Comparison of ENCODE assay signal across 12 cellular contexts in the genomic region with DNA sequence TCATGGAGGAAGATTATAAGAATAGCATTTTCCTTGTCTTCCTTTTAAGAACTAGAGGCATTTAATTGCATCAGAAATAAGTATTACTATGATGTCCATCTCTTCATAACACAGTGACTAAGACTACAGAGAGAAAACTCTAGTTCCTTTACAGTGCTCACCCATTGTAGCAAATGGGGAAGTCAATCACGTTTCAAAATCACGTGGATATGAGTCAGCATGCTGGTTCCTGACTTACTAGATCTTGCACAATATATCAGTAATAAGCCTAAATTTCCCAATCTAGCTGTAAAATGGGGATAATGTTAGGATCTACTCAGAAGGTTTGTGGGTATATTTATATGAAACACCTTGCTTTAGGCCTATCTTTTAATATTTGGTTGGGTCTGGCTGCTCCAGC.
DNase-seq lines count a peak whose midpoint lies in the region; ATAC-seq and TF ChIP-seq lines count a peak whose summit lies in the region.
"Had no signal": no experiment of that assay in that cellular context is flagged by ENCODE, and none has a peak within 500 bp of the region (broad histone marks: within the 10 kb centered on the region; RNA-seq: fewer than 3 reads in every experiment).

No MANE protein-coding gene starts in this region.

- H3K4me3 ChIP-seq in fibroblast of pulmonary artery (replicated peaks; ENCODE audit: low read depth, low read length) (no peak overlapping the region), prostate gland (no peak overlapping the region)

- peaks cover 0 to 4% (median 3%) of the 10 kb centered on the region in 3 donors for H3K27me3 Mint-ChIP-seq in CD14-positive monocyte (ENCODE audit: low read depth in 3 of 3)
- H3K27me3 Mint-ChIP-seq: activated naive CD8-positive, alpha-beta T cell treated with anti-CD3 and anti-CD28 coated beads, Interleukin-2, amount 50 U/mL, for 24 hours; CD4-positive, alpha-beta memory T cell had no signal

- no peaks in the 10 kb centered on the region for H3K27me3 ChIP-seq in prostate gland (replicated peaks; ENCODE audit: insufficient read depth)

- ATAC-seq in HG02588 (IDR thresholded peaks at IDR 0.05; ENCODE audit: unreplicated experiment): peak; percentile 58
- ATAC-seq: activated naive CD8-positive, alpha-beta T cell treated with anti-CD3 and anti-CD28 coated beads, Interleukin-2, amount 50 U/mL, for 24 hours had no signal

- H3K36me3 Mint-ChIP-seq in CD14-positive monocyte: no peaks in the 10 kb centered on the region
- H3K36me3 Mint-ChIP-seq: CD4-positive, alpha-beta memory T cell; naive B cell had no signal

- 77% methylated on average over 2 of the region's 2 CpGs for WGBS in prostate gland

- H3K27ac ChIP-seq in prostate gland: no peak overlapping the region

- peak overlapping the region; percentile 75 to 96 (median 91) for H3K27ac Mint-ChIP-seq in CD14-positive monocyte
- H3K27ac Mint-ChIP-seq: activated naive CD8-positive, alpha-beta T cell treated with anti-CD3 and anti-CD28 coated beads, Interleukin-2, amount 50 U/mL, for 24 hours; naive B cell had no signal

- TF ChIP-seq POLR2A in prostate gland (IDR thresholded peaks at IDR 0.05): no peak

- peaks cover 6 to 26% (median 13%) of the 10 kb centered on the region in 7 donors for H3K9me3 Mint-ChIP-seq in CD14-positive monocyte

- no peaks in the 10 kb centered on the region for H3K36me3 ChIP-seq in prostate gland

- intact Hi-C loops in CD14-positive monocyte (cut with micrococcal nuclease): no loop called here
- intact Hi-C loops in prostate gland (cut with DNase I): no loop called here

- no peak overlapping the region for H3K4me3 Mint-ChIP-seq in CD14-positive monocyte
- H3K4me3 Mint-ChIP-seq: activated naive CD8-positive, alpha-beta T cell treated with anti-CD3 and anti-CD28 coated beads, Interleukin-2, amount 50 U/mL, for 24 hours; CD4-positive, alpha-beta memory T cell; naive B cell had no signal

- TF ChIP-seq CTCF in CD14-positive monocyte (IDR thresholded peaks at IDR 0.05) (no peak), fibroblast of pulmonary artery (IDR thresholded peaks at IDR 0.05; ENCODE audit: low read length, missing control alignments) (no peak), prostate gland (IDR thresholded peaks at IDR 0.05) (no peak)

- peaks cover 7% of the 10 kb centered on the region for H3K4me1 Mint-ChIP-seq in CD14-positive monocyte
- H3K4me1 Mint-ChIP-seq: CD4-positive, alpha-beta memory T cell; naive B cell had no signal

- DNase-seq in CD14-positive monocyte (ENCODE audit: low spot score) (peak; percentile 83), OCI-M1 (lab: John Stamatoyannopoulos, UW) (peak; percentile 92), fibroblast of pulmonary artery (ENCODE audit: low read depth) (peak; percentile 59), amniotic stem cell (lab: John Stamatoyannopoulos, UW) (no peak), HK-2 (ENCODE audit: unreplicated experiment) (no peak), prostate gland (ENCODE audit: low spot score) (no peak)
- no peak for DNase-seq in activated CD8-positive, alpha-beta memory T cell treated with anti-CD3 and anti-CD28 coated beads, Interleukin-2, amount 50 U/mL, for 48 hours
- DNase-seq: activated naive CD8-positive, alpha-beta T cell treated with anti-CD3 and anti-CD28 coated beads, Interleukin-2, amount 50 U/mL, for 24 hours; CD4-positive, alpha-beta memory T cell; naive B cell; NCI-H446 treated with DMSO at 0.1 percent for 48 hours had no signal

- H3K9me3 ChIP-seq in prostate gland: no peaks in the 10 kb centered on the region

- no peaks in the 10 kb centered on the region for H3K4me1 ChIP-seq in prostate gland (replicated peaks)

Comparison
In these comparisons a context has a peak if more than half of its experiments do, and no peak if none do; other contexts are left out.
1. DNase-seq: peak in CD14-positive monocyte (single experiment), OCI-M1 (single experiment) and fibroblast of pulmonary artery (single experiment); none in amniotic stem cell (single experiment), HK-2 (single experiment), activated CD8-positive, alpha-beta memory T cell treated with anti-CD3 and anti-CD28 coated beads, Interleukin-2, amount 50 U/mL, for 48 hours (single experiment) and prostate gland (single experiment).